ENCODE assay signal across 27 cellular contexts in the genomic region with DNA sequence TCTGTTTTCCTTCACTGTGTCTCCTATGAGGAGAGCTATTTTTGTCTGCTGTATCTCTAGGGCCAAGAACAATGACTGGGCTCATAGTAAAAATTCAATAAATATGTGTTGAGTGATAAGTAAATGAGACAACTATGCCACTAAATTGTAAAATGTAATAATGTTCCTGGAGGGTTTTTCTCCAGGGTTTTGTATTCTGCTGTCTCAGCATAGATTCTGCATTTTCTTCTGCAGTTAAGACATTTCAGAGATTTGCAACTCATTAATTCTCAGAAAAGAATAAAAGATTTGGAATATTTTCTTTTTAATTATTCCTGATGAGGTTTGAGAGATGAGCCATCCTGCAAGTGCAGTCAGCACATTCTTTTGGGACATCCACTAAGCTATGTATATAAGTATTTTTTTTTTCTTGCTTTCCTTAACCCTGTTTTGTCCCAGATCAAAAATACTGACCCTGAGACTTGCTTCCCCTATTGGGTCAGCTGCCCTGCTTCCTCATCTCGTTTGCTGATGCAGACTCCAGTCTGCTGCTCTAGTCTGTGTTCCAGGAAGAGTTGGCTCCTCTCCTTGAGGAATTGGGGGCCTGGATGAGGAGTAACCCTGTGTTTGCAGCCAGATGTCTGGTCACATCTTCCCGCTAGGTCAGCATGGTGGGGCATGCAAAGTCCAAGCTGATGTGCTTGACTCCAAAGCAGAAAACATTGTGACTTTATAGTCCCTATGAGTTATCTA.
DNase-seq lines count a peak whose midpoint lies in the region; ATAC-seq and TF ChIP-seq lines count a peak whose summit lies in the region.
"Had no signal": no experiment of that assay in that cellular context is flagged by ENCODE, and none has a peak within 500 bp of the region (broad histone marks: within the 10 kb centered on the region; RNA-seq: fewer than 3 reads in every experiment).

No MANE protein-coding gene starts in this region.

- H3K27me3 ChIP-seq in A673 (replicated peaks; ENCODE audit: insufficient read depth, low read depth, low read length, poor library complexity) (no peaks in the 10 kb centered on the region), adipocyte (replicated peaks; ENCODE audit: control insufficient read depth, insufficient read depth, low read length) (no peaks in the 10 kb centered on the region), psoas muscle (ENCODE audit: insufficient read depth in 3 of 3, low read length in 2 of 3) (no peaks in the 10 kb centered on the region)
- H3K27me3 ChIP-seq: foreskin keratinocyte, Peyer's patch, spleen had no signal

- WGBS in psoas muscle, 3 donors = 48 to 58% (median 51%) methylated on average over 2 of the region's 2 CpGs

- POLR2A ChIA-PET in A673 (lab: Charles Lee; ENCODE audit: low non-redundant PET) = no interaction called here

- BruUV-seq in A673 (replicated peaks; lab: Mats Ljungman, UMichigan) = no TSS peak

- CTCF ChIA-PET in A673 (lab: Charles Lee) = no interaction called here

- no peak overlapping the region for H3K9ac ChIP-seq in adipocyte (ENCODE audit: low read length)

- ATAC-seq in left ventricle myocardium superior = peak; percentile 83
- ATAC-seq in psoas muscle = peak in 1 of 4 donors; percentile 17
- no peak for ATAC-seq in HG03108 (IDR thresholded peaks at IDR 0.05; ENCODE audit: unreplicated experiment)
- ATAC-seq: activated T-cell treated with anti-CD3 and anti-CD28 coated beads, Interleukin-2, amount 50 U/mL, for 4 hours; esophagus mucosa; foreskin keratinocyte; natural killer cell treated with Interleukin-12 subunit alpha and Interleukin-12 subunit beta and Interleukin-15 and Interleukin-18, amount 100 ng/mL, for 72 hours; WTC11 had no signal

- H3K4me3 ChIP-seq in A673 (ENCODE audit: low read depth, low read length, poor library complexity, severe bottlenecking) (no peak overlapping the region), adipocyte (ENCODE audit: low read length) (no peak overlapping the region), psoas muscle (no peak overlapping the region)
- H3K4me3 ChIP-seq: lung, Peyer's patch, spleen had no signal

- intact Hi-C loops in A673 (cut with micrococcal nuclease; ENCODE audit: unreplicated experiment) (loop anchor here (5.0 kb wide), 1 partner anchor 40 kb away; no protein-coding TSS in a partner anchor), left ventricle myocardium superior (cut with micrococcal nuclease) (no loop called here), psoas muscle (cut with DNase I) (no loop called here)

- H3K27ac ChIP-seq in A673 (ENCODE audit: low read depth, low read length, poor library complexity, severe bottlenecking) = peak overlapping the region; percentile 92
- H3K27ac ChIP-seq in psoas muscle = peak overlapping the region; percentile 0
- H3K27ac ChIP-seq: foreskin keratinocyte, Peyer's patch had no signal

- DNase-seq in A673 (ENCODE audit: low spot score) = peak; percentile 35
- DNase-seq in adipocyte (ENCODE audit: low read depth) = peak; percentile 13
- peak; percentile 28 for DNase-seq in left ventricle myocardium superior
- DNase-seq in psoas muscle = peak; percentile 13 to 46
- no peak for DNase-seq in activated CD8-positive, alpha-beta memory T cell treated with anti-CD3 and anti-CD28 coated beads, Interleukin-2, amount 50 U/mL, for 48 hours
- DNase-seq in NK-92 treated with Interleukin-12 subunit alpha and Interleukin-12 subunit beta, amount 100 ng/mL, for 24 hours (lab: John Stamatoyannopoulos, UW) = no peak
- no peak for DNase-seq in activated gamma-delta T cell treated with Interleukin-2 at 50 U/mL for 16 hours
- DNase-seq: ACHN; activated CD4-positive, alpha-beta T cell treated with anti-CD3 and anti-CD28 coated beads, Interleukin-2, amount 10 ng/mL, durations not matched to agents 24 days and 14 days; activated T-cell treated with anti-CD3 and anti-CD28 coated beads, Interleukin-2, amount 50 U/mL, for 4 hours; BE2C; DMS153; foreskin keratinocyte; H9; kidney; NCI-H2107; retina; spleen; stimulated activated CD4-positive, alpha-beta T cell treated with anti-CD3 and anti-CD28 coated beads, Interleukin-2, amount 100 ng/mL, for 24 hours; SW 1271; T-helper 9 cell had no signal

- TF ChIP-seq CTCF in A673 (conservative IDR thresholded peaks at IDR 0.05; ENCODE audit: low read depth, low read length) = no peak
- no peak for TF ChIP-seq CTCF in psoas muscle (IDR thresholded peaks at IDR 0.05)

- peaks cover 47% of the 10 kb centered on the region for H3K4me1 ChIP-seq in A673 (ENCODE audit: insufficient read depth, low read length, poor library complexity, severe bottlenecking)
- peaks cover 18% of the 10 kb centered on the region for H3K4me1 ChIP-seq in adipocyte (ENCODE audit: control insufficient read depth, insufficient read depth, low read length)
- no peaks in the 10 kb centered on the region for H3K4me1 ChIP-seq in psoas muscle
- H3K4me1 ChIP-seq: BE2C, foreskin keratinocyte, Peyer's patch had no signal

- H3K36me3 ChIP-seq in A673 (ENCODE audit: insufficient read depth, low read length, poor library complexity, severe bottlenecking) (no peaks in the 10 kb centered on the region), adipocyte (ENCODE audit: control insufficient read depth, insufficient read depth, low read length, severe bottlenecking) (no peaks in the 10 kb centered on the region), psoas muscle (ENCODE audit: insufficient read depth in 1 of 2, low read depth in 1 of 2) (no peaks in the 10 kb centered on the region)
- H3K36me3 ChIP-seq: BE2C, Peyer's patch, spleen had no signal

- H3K9me3 ChIP-seq in A673 (ENCODE audit: low read depth, low read length, poor library complexity, severe bottlenecking) = peaks cover 7% of the 10 kb centered on the region
- H3K9me3 ChIP-seq in adipocyte (ENCODE audit: control insufficient read depth, low read length) = no peaks in the 10 kb centered on the region
- H3K9me3 ChIP-seq in psoas muscle = no peaks in the 10 kb centered on the region
- H3K9me3 ChIP-seq: BE2C, Peyer's patch, spleen had no signal

Comparison
In these comparisons a context has a peak if more than half of its experiments do, and no peak if none do; other contexts are left out.
1. DNase-seq: peak in A673 (single experiment), adipocyte (single experiment), left ventricle myocardium superior (single experiment) and psoas muscle (2 of 2); none in activated CD8-positive, alpha-beta memory T cell treated with anti-CD3 and anti-CD28 coated beads, Interleukin-2, amount 50 U/mL, for 48 hours (single experiment), NK-92 treated with Interleukin-12 subunit alpha and Interleukin-12 subunit beta, amount 100 ng/mL, for 24 hours (single experiment) and activated gamma-delta T cell treated with Interleukin-2 at 50 U/mL for 16 hours (single experiment).